Comparison of ENCODE assay signal across 8 cellular contexts in the genomic region with DNA sequence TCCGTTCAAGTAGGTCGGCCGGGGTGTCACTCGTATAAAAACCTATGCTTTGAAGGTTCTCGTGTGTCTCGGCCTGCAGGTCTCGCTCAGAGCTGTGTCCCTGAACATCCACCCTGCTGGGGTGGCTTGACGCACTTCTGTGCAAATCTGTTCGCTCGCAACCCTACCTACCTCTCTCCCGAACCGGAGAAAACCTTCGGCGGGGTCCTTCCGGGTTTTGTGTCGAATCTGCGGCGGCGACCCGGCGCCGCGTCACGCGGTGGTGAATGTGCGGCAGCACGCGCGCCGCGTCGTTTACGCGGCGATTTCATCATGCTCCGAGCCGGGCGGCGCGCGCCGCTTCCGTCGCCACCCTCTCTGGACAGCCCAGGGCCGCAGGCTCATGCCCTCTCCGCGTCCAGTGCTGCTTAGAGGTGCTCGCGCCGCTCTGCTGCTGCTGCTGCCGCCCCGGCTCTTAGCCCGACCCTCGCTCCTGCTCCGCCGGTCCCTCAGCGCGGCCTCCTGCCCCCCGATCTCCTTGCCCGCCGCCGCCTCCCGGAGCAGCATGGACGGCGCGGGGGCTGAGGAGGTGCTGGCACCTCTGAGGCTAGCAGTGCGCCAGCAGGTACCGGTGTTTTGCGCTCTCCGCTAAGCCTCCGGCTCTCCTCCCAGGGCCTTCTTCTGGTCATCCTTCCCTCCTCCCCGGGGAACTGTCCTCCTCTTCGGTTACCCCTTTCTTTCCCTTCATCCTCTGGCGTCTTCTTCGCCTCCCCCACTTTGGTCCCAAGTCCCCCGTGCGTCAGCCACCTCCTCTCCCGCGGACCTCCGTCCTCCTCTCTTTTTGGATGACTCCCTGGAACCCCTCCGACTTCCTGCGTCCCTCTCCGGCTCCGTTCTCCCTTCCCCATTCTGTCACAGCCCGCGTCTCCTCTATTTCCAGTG. TPM values are rescaled to one million over a fixed set of nuclear protein-coding genes. Genes with fewer than 3 reads are reported as not detected.
DNase-seq lines count a peak whose midpoint lies in the region; ATAC-seq and TF ChIP-seq lines count a peak whose summit lies in the region.

Gene GARS1, plus strand, starts transcription at position 339 of the 921 bp plus-strand sequence. Its CDS starts 44 bp downstream, at position 383.

- H3K36me3 ChIP-seq in liver (ENCODE audit: control insufficient read depth in 4 of 4, insufficient read depth in 3 of 4, low read depth in 1 of 4, low read length in 3 of 4), result peaks cover 0 to 3% (median 1%) of the 10 kb centered on the region in 4 donors

- ATAC-seq in GM19397 (IDR thresholded peaks at IDR 0.05; ENCODE audit: unreplicated experiment) (peak; percentile 96), HG03565 (IDR thresholded peaks at IDR 0.05; ENCODE audit: unreplicated experiment) (peak; percentile 90)

- peak within 1 kb of the TSS; percentile 87 to 95 (median 95) for H3K4me3 ChIP-seq in liver (ENCODE audit: low read depth in 1 of 3, low read length in 3 of 3)

- no peak for TF ChIP-seq CTCF in liver (IDR thresholded peaks at IDR 0.05; ENCODE audit: low read depth, low read length, missing input control)

- peak; percentile 96 for DNase-seq in CD1c-positive myeloid dendritic cell (ENCODE audit: extremely low spot score)
- peak; percentile 91 for DNase-seq in NCI-H82 (lab: John Stamatoyannopoulos, UW)
- DNase-seq in activated CD4-positive, alpha-beta T cell treated with anti-CD3 and anti-CD28 coated beads, Interleukin-2, amount 50 U/mL, for 48 hours, result peak; percentile 85 to 89
- peak; percentile 96 for DNase-seq in dermis blood vessel endothelial cell
- peak; percentile 91 for DNase-seq in stimulated activated CD4-positive, alpha-beta T cell treated with anti-CD3 and anti-CD28 coated beads, Interleukin-4, amount 100 ng/mL, for 1 hour

- no peak for TF ChIP-seq RAD21 in liver (IDR thresholded peaks at IDR 0.05)

- peak within 1 kb of the TSS; percentile 92 to 97 for H3K27ac ChIP-seq in liver (ENCODE audit: low read depth in 1 of 2, low read length in 2 of 2)

- H3K4me1 ChIP-seq in liver (ENCODE audit: control insufficient read depth in 4 of 4, insufficient read depth in 4 of 4, low read length in 3 of 4), result peaks cover 3 to 26% (median 13%) of the 10 kb centered on the region in 4 donors

- no peaks in the 10 kb centered on the region for H3K27me3 ChIP-seq in liver (ENCODE audit: control insufficient read depth in 4 of 4, insufficient read depth in 4 of 4, low read length in 3 of 4)

- peak within 1 kb of the TSS; percentile 84 to 95 for H3K9ac ChIP-seq in liver (ENCODE audit: low read depth in 1 of 2, low read length in 2 of 2)

- WGBS in liver, result under 1% methylated on average over 86 of the region's 86 CpGs

- H3K9me3 ChIP-seq in liver (ENCODE audit: control insufficient read depth in 4 of 4, low read length in 3 of 4), result no peaks in the 10 kb centered on the region

TF ChIP-seq in liver, 16 proteins besides CTCF, POLR2A, EP300 and RAD21:
- no peak for TF ChIP-seq FOXA2 (IDR thresholded peaks at IDR 0.05)
- TF ChIP-seq SP1 (IDR thresholded peaks at IDR 0.05), result peak; percentile 15
- TF ChIP-seq EGR1 (IDR thresholded peaks at IDR 0.05; ENCODE audit: low read depth in 2 of 2), result no peak
- TF ChIP-seq YY1 (IDR thresholded peaks at IDR 0.05), result peak; percentile 85
- no peak for TF ChIP-seq HNF4G (IDR thresholded peaks at IDR 0.05)
- peak in 1 of 2 donors; percentile 80 for TF ChIP-seq GABPA (IDR thresholded peaks at IDR 0.05 in 1 of 2, conservative IDR thresholded peaks at IDR 0.05 in 1 of 2)
- TF ChIP-seq JUND (IDR thresholded peaks at IDR 0.05), result peak in 1 of 2 donors; percentile 40
- no peak for TF ChIP-seq NR2F2 (IDR thresholded peaks at IDR 0.05)
- peak; percentile 83 for TF ChIP-seq REST (IDR thresholded peaks at IDR 0.05)
- TF ChIP-seq RXRA (IDR thresholded peaks at IDR 0.05), result peak; percentile 23 to 45
- TF ChIP-seq HNF4A (conservative IDR thresholded peaks at IDR 0.05), result peak in 1 of 2 donors; percentile 5
- TF ChIP-seq ATF3 (IDR thresholded peaks at IDR 0.05), result peak; percentile 75
- no peak for TF ChIP-seq FOXA1 (IDR thresholded peaks at IDR 0.05)
- TF ChIP-seq, protein P1, sequence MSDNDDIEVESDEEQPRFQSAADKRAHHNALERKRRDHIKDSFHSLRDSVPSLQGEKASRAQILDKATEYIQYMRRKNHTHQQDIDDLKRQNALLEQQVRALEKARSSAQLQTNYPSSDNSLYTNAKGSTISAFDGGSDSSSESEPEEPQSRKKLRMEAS (IDR thresholded peaks at IDR 0.05), result peak; percentile 71
- TF ChIP-seq TAF1 (conservative IDR thresholded peaks at IDR 0.05), result peak; percentile 77
- TF ChIP-seq, protein P2, sequence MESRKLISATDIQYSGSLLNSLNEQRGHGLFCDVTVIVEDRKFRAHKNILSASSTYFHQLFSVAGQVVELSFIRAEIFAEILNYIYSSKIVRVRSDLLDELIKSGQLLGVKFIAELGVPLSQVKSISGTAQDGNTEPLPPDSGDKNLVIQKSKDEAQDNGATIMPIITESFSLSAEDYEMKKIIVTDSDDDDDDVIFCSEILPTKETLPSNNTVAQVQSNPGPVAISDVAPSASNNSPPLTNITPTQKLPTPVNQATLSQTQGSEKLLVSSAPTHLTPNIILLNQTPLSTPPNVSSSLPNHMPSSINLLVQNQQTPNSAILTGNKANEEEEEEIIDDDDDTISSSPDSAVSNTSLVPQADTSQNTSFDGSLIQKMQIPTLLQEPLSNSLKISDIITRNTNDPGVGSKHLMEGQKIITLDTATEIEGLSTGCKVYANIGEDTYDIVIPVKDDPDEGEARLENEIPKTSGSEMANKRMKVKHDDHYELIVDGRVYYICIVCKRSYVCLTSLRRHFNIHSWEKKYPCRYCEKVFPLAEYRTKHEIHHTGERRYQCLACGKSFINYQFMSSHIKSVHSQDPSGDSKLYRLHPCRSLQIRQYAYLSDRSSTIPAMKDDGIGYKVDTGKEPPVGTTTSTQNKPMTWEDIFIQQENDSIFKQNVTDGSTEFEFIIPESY (IDR thresholded peaks at IDR 0.05), result peak; percentile 59
TF ChIP-seq in liver: peak in this region for 11.

RNA-seq across cellular contexts. Expression of gene GARS1, which starts in this region (rescaled TPM):
- total RNA-seq in dermis blood vessel endothelial cell, result 59.2 and 147 TPM in 2 replicates
- 10 to 100 TPM; 62.6 to 73.1 TPM for total RNA-seq in liver
- polyA plus RNA-seq in liver, result 10 to 100 TPM; 43.3 to 73.6 TPM

Comparison
In these comparisons a context has a peak if more than half of its experiments do, and no peak if none do; other contexts are left out.
1. Peak in every context shown above with its lines: DNase-seq, ATAC-seq, H3K4me3 ChIP-seq and H3K27ac ChIP-seq.